In genomic region chr14:87522575-87522974, GRCh38 we compare ENCODE assay signal across 18 cellular contexts.
A peak's percentile ranks its signal among the peaks of the same experiment; 100 is the strongest.
DNase-seq lines count a peak whose midpoint lies in the region; ATAC-seq and TF ChIP-seq lines count a peak whose summit lies in the region.
"Had no signal": no experiment of that assay in that cellular context is flagged by ENCODE, and none has a peak within 500 bp of the region (broad histone marks: within the 10 kb centered on the region; RNA-seq: fewer than 3 reads in every experiment).

No MANE protein-coding gene starts in this region.

- H3K9me3 Mint-ChIP-seq in stimulated activated memory B cell treated with anti-CD40 and anti-IgM and Interleukin-4, amounts not matched to agents 10 μg/mL and 1 μg/mL and 100 μg/mL, for 72 hours, result peaks cover 12% of the 10 kb centered on the region
- H3K9me3 Mint-ChIP-seq: activated naive CD4-positive, alpha-beta T cell treated with anti-CD3 and anti-CD28 coated beads, Interleukin-2, amount 50 U/mL, for 24 hours had no signal

- H3K4me1 ChIP-seq in spleen, result no peaks in the 10 kb centered on the region

- no peaks in the 10 kb centered on the region for H3K36me3 ChIP-seq in spleen
- H3K36me3 ChIP-seq: cardiac muscle cell had no signal

- H3K4me1 Mint-ChIP-seq in stimulated activated memory B cell treated with anti-CD40 and anti-IgM and Interleukin-4, amounts not matched to agents 10 μg/mL and 1 μg/mL and 100 μg/mL, for 72 hours, result no peaks in the 10 kb centered on the region
- H3K4me1 Mint-ChIP-seq: activated naive CD4-positive, alpha-beta T cell treated with anti-CD3 and anti-CD28 coated beads, Interleukin-2, amount 50 U/mL, for 24 hours; CD8-positive, alpha-beta memory T cell; T-cell had no signal

- DNase-seq in NCI-H146 (lab: John Stamatoyannopoulos, UW) (peak; percentile 37), NCI-H146 treated with DMSO at 0.1 percent for 48 hours (lab: John Stamatoyannopoulos, UW; ENCODE audit: unreplicated experiment) (no peak), NCI-H1436 treated with DMSO at 0.1 percent for 48 hours (lab: John Stamatoyannopoulos, UW) (peak; percentile 6), SW480 (ENCODE audit: low spot score) (peak; percentile 21), kidney tubule cell (ENCODE audit: low spot score) (peak; percentile 32), caudate nucleus (lab: John Stamatoyannopoulos, UW) (no peak), spleen (no peak)
- DNase-seq: activated CD8-positive, alpha-beta memory T cell treated with anti-CD3 and anti-CD28 coated beads, Interleukin-2, amount 50 U/mL, for 48 hours; CD8-positive, alpha-beta memory T cell; effector CD4-positive, alpha-beta T cell; GM23248; KG1; NCI-H2081; stimulated activated naive CD8-positive, alpha-beta T cell treated with anti-CD3 and anti-CD28 coated beads, Interleukin-15, Interleukin-2, amounts not matched to agents 100 U/mL and 50 U/mL, for 24 hours; T-cell had no signal

- TF ChIP-seq CTCF in spleen (IDR thresholded peaks at IDR 0.05 in 8 of 11, conservative IDR thresholded peaks at IDR 0.05 in 3 of 11), result no peak

- ATAC-seq in stimulated activated memory B cell treated with anti-CD40 and anti-IgM and Interleukin-4, amounts not matched to agents 10 μg/mL and 1 μg/mL and 100 μg/mL, for 72 hours, result no peak
- ATAC-seq: stimulated activated naive CD8-positive, alpha-beta T cell treated with anti-CD3 and anti-CD28 coated beads, Interleukin-15, Interleukin-2, amounts not matched to agents 100 U/mL and 50 U/mL, for 24 hours; T-cell had no signal

- intact Hi-C loops in spleen (cut with DNase I; ENCODE audit: low total_unique reads), result no loop called here

- H3K4me3 ChIP-seq in spleen, result no peak overlapping the region
- H3K4me3 ChIP-seq: cardiac muscle cell, GM23248 had no signal

- no peaks in the 10 kb centered on the region for H3K27me3 ChIP-seq in spleen (replicated peaks in 1 of 7)
- H3K27me3 ChIP-seq: cardiac muscle cell had no signal

- H3K27ac Mint-ChIP-seq in stimulated activated memory B cell treated with anti-CD40 and anti-IgM and Interleukin-4, amounts not matched to agents 10 μg/mL and 1 μg/mL and 100 μg/mL, for 72 hours, result no peak overlapping the region
- H3K27ac Mint-ChIP-seq: activated naive CD4-positive, alpha-beta T cell treated with anti-CD3 and anti-CD28 coated beads, Interleukin-2, amount 50 U/mL, for 24 hours; CD8-positive, alpha-beta memory T cell; T-cell had no signal

- H3K27ac ChIP-seq in caudate nucleus (ENCODE audit: low read depth, low read length), result no peak overlapping the region
- no peak overlapping the region for H3K27ac ChIP-seq in spleen
- H3K27ac ChIP-seq: cardiac muscle cell, GM23248 had no signal

- peaks cover 0 to 13% (median 9%) of the 10 kb centered on the region in 8 donors for H3K9me3 ChIP-seq in spleen

- TF ChIP-seq POLR2A in spleen (IDR thresholded peaks at IDR 0.05), result no peak

- WGBS in spleen, 5 donors, result 4 to 20% (median 10%) methylated on average over 1 of the region's 1 CpG

- H3K27me3 Mint-ChIP-seq in stimulated activated memory B cell treated with anti-CD40 and anti-IgM and Interleukin-4, amounts not matched to agents 10 μg/mL and 1 μg/mL and 100 μg/mL, for 72 hours, result no peaks in the 10 kb centered on the region
- H3K27me3 Mint-ChIP-seq: activated naive CD4-positive, alpha-beta T cell treated with anti-CD3 and anti-CD28 coated beads, Interleukin-2, amount 50 U/mL, for 24 hours; CD8-positive, alpha-beta memory T cell; T-cell had no signal

- no peaks in the 10 kb centered on the region for H3K36me3 Mint-ChIP-seq in stimulated activated memory B cell treated with anti-CD40 and anti-IgM and Interleukin-4, amounts not matched to agents 10 μg/mL and 1 μg/mL and 100 μg/mL, for 72 hours
- H3K36me3 Mint-ChIP-seq: activated naive CD4-positive, alpha-beta T cell treated with anti-CD3 and anti-CD28 coated beads, Interleukin-2, amount 50 U/mL, for 24 hours; CD8-positive, alpha-beta memory T cell; T-cell had no signal

- H3K4me3 Mint-ChIP-seq in stimulated activated memory B cell treated with anti-CD40 and anti-IgM and Interleukin-4, amounts not matched to agents 10 μg/mL and 1 μg/mL and 100 μg/mL, for 72 hours, result no peak overlapping the region
- H3K4me3 Mint-ChIP-seq: activated naive CD4-positive, alpha-beta T cell treated with anti-CD3 and anti-CD28 coated beads, Interleukin-2, amount 50 U/mL, for 24 hours; CD8-positive, alpha-beta memory T cell; T-cell had no signal

Comparison
In these comparisons a context has a peak if more than half of its experiments do, and no peak if none do; other contexts are left out.
1. DNase-seq: peak in NCI-H146 (single experiment), NCI-H1436 treated with DMSO at 0.1 percent for 48 hours (single experiment), SW480 (single experiment) and kidney tubule cell (single experiment); none in NCI-H146 treated with DMSO at 0.1 percent for 48 hours (single experiment), caudate nucleus (0 of 61) and spleen (single experiment).